14 cellular contexts compared by ENCODE assay signal in genomic region chr2:228367356-228367755, GRCh38.
"Had no signal": no experiment of that assay in that cellular context is flagged by ENCODE, and none has a peak within 500 bp of the region (broad histone marks: within the 10 kb centered on the region; RNA-seq: fewer than 3 reads in every experiment).

No MANE protein-coding gene starts in this region.

- H3K27me3 ChIP-seq: ascending aorta, breast epithelium, esophagus squamous epithelium, heart right ventricle, tibial artery had no signal

- ATAC-seq: activated CD4-positive, alpha-beta T cell treated with anti-CD3 and anti-CD28 coated beads for 36 hours; effector memory CD8-positive, alpha-beta T cell; heart right ventricle; mucosa of descending colon; stimulated activated naive CD8-positive, alpha-beta T cell treated with anti-CD3 and anti-CD28 coated beads, Interleukin-15, Interleukin-2, amounts not matched to agents 100 U/mL and 50 U/mL, for 24 hours; WTC11 had no signal

- H3K9me3 ChIP-seq: ascending aorta, breast epithelium, mucosa of descending colon, tibial artery had no signal

- H3K4me3 ChIP-seq: ascending aorta, breast epithelium, esophagus squamous epithelium, heart right ventricle, mucosa of descending colon, tibial artery had no signal

- DNase-seq: activated CD4-positive, alpha-beta T cell treated with anti-CD3 and anti-CD28 coated beads for 36 hours; activated CD4-positive, alpha-beta T cell treated with anti-CD3 and anti-CD28 coated beads, Interleukin-2, amount 50 U/mL, for 48 hours; activated gamma-delta T cell; dermis blood vessel endothelial cell; effector memory CD8-positive, alpha-beta T cell; esophagus squamous epithelium; heart right ventricle; mucosa of descending colon; naive B cell; stimulated activated naive CD8-positive, alpha-beta T cell treated with anti-CD3 and anti-CD28 coated beads, Interleukin-15, Interleukin-2, amounts not matched to agents 100 U/mL and 50 U/mL, for 24 hours; tibial artery had no signal

- H3K27ac ChIP-seq: ascending aorta, breast epithelium, esophagus squamous epithelium, heart right ventricle, tibial artery had no signal

- H3K4me1 ChIP-seq: ascending aorta, breast epithelium, esophagus squamous epithelium, heart right ventricle, tibial artery had no signal

- H3K36me3 ChIP-seq: ascending aorta, breast epithelium, esophagus squamous epithelium, heart right ventricle, tibial artery had no signal
